In genomic region chr21:26887241-26887640, GRCh38 we compare ENCODE assay signal across 24 cellular contexts. TPM values are rescaled to one million over a fixed set of nuclear protein-coding genes. Genes with fewer than 3 reads are reported as not detected.
A peak's percentile ranks its signal among the peaks of the same experiment; 100 is the strongest.
DNase-seq lines count a peak whose midpoint lies in the region; ATAC-seq and TF ChIP-seq lines count a peak whose summit lies in the region.
"Had no signal": no experiment of that assay in that cellular context is flagged by ENCODE, and none has a peak within 500 bp of the region (broad histone marks: within the 10 kb centered on the region; RNA-seq: fewer than 3 reads in every experiment).

No MANE protein-coding gene starts in this region.

- H3F3A ChIP-seq in GM23338 (replicated peaks; ENCODE audit: low read depth) = no peaks in the 10 kb centered on the region

- no peaks in the 10 kb centered on the region for H3K9me3 ChIP-seq in fibroblast of lung (ENCODE audit: control insufficient read depth, insufficient read depth, low read depth, low read length)
- H3K9me3 ChIP-seq in parathyroid adenoma (ENCODE audit: control insufficient read depth, low read length) = no peaks in the 10 kb centered on the region
- H3K9me3 ChIP-seq: spleen had no signal

- no peak overlapping the region for H3K4me3 Mint-ChIP-seq in GM23338
- H3K4me3 Mint-ChIP-seq: activated CD8-positive, alpha-beta T cell treated with anti-CD3 and anti-CD28 coated beads, Interleukin-2, amount 10 ng/mL, durations not matched to agents 7 days and 5 days; naive B cell; T-helper 1 cell treated with Interleukin-12 subunit alpha and Interleukin-12 subunit beta and Interleukin-4 antibody, amounts not matched to agents 30 μg/mL and 1 μg/mL, for 36 hours had no signal

- no peak overlapping the region for H3K4me2 ChIP-seq in fibroblast of lung (ENCODE audit: extremely low read depth, insufficient read depth, low read length)
- peak overlapping the region; percentile 64 for H3K4me2 ChIP-seq in parathyroid adenoma (ENCODE audit: low read length)
- H3K4me2 ChIP-seq in GM23338 = no peak overlapping the region

- H3K9ac ChIP-seq in fibroblast of lung (ENCODE audit: insufficient read depth, low read length) (no peak overlapping the region), parathyroid adenoma (no peak overlapping the region)

- no peaks in the 10 kb centered on the region for H3K79me2 ChIP-seq in fibroblast of lung (ENCODE audit: control insufficient read depth, insufficient read depth, low read length)
- H3K79me2 ChIP-seq in parathyroid adenoma = no peaks in the 10 kb centered on the region
- no peaks in the 10 kb centered on the region for H3K79me2 ChIP-seq in GM23338 (replicated peaks; ENCODE audit: insufficient read depth)

- H3K9me2 ChIP-seq in GM23338 (ENCODE audit: insufficient read depth) = peaks cover 9% of the 10 kb centered on the region

- no peak overlapping the region for H3K27ac Mint-ChIP-seq in GM23338
- H3K27ac Mint-ChIP-seq: activated CD8-positive, alpha-beta T cell treated with anti-CD3 and anti-CD28 coated beads, Interleukin-2, amount 10 ng/mL, durations not matched to agents 7 days and 5 days; naive B cell; T-helper 1 cell treated with Interleukin-12 subunit alpha and Interleukin-12 subunit beta and Interleukin-4 antibody, amounts not matched to agents 30 μg/mL and 1 μg/mL, for 36 hours had no signal

- no peaks in the 10 kb centered on the region for H3K27me3 Mint-ChIP-seq in GM23338 (ENCODE audit: insufficient read depth, low read depth, poor library complexity)

- H3K4me1 Mint-ChIP-seq in GM23338 = peaks cover 4% of the 10 kb centered on the region; the same call in 1 of the 3 replicates
- H3K4me1 Mint-ChIP-seq: naive B cell had no signal

- H3K4me1 ChIP-seq in fibroblast of lung (ENCODE audit: control insufficient read depth, extremely low read depth, insufficient read depth, low read length) (no peaks in the 10 kb centered on the region), parathyroid adenoma (no peaks in the 10 kb centered on the region), GM23338 (ENCODE audit: insufficient read depth) (no peaks in the 10 kb centered on the region)
- H3K4me1 ChIP-seq: spleen had no signal

- no peaks in the 10 kb centered on the region for H4K20me1 ChIP-seq in fibroblast of lung (ENCODE audit: control insufficient read depth, extremely low read depth, insufficient read depth, low read length)
- H4K20me1 ChIP-seq in GM23338 (replicated peaks; ENCODE audit: insufficient read depth) = no peaks in the 10 kb centered on the region

- no peaks in the 10 kb centered on the region for H3K9me3 Mint-ChIP-seq in GM23338
- H3K9me3 Mint-ChIP-seq: naive B cell; T-helper 1 cell treated with Interleukin-12 subunit alpha and Interleukin-12 subunit beta and Interleukin-4 antibody, amounts not matched to agents 30 μg/mL and 1 μg/mL, for 36 hours had no signal

- H2AFZ ChIP-seq in fibroblast of lung (ENCODE audit: low read length) (no peak overlapping the region), parathyroid adenoma (no peak overlapping the region), GM23338 (no peak overlapping the region)

- DNase-seq in G401 (ENCODE audit: low spot score) = peak; percentile 77
- DNase-seq in fibroblast of lung (ENCODE audit: low read depth in 2 of 2) = peak; percentile 4 to 35
- DNase-seq in DMS153 (lab: John Stamatoyannopoulos, UW) = no peak
- no peak for DNase-seq in GM23338 (ENCODE audit: low spot score)
- no peak for DNase-seq in germinal center (ENCODE audit: low spot score)
- DNase-seq: activated CD4-positive, alpha-beta T cell treated with anti-CD3 and anti-CD28 coated beads for 1 hour; activated CD8-positive, alpha-beta T cell treated with anti-CD3 and anti-CD28 coated beads, Interleukin-2, amount 10 ng/mL, durations not matched to agents 7 days and 5 days; activated effector memory CD4-positive, alpha-beta T cell treated with anti-CD3 and anti-CD28 coated beads, Interleukin-2, amount 50 U/mL, for 16 hours; Calu3; naive B cell; NCI-H1436 treated with DMSO at 0.1 percent for 48 hours; NCI-H2171; NCI-H524; retina; spleen; stimulated activated CD4-positive, alpha-beta T cell treated with anti-CD3 and anti-CD28 coated beads, Interleukin-2, amount 100 ng/mL, for 48 hours; stimulated activated naive CD4-positive, alpha-beta T cell had no signal

- H3K4me3 ChIP-seq in fibroblast of lung (replicated peaks in 1 of 4; ENCODE audit: control extremely low read depth in 1 of 4, insufficient read depth in 1 of 4, low read depth in 3 of 4, low read length in 4 of 4) (no peak overlapping the region), parathyroid adenoma (ENCODE audit: low read depth, low read length) (peak overlapping the region; percentile 4), GM23338 (no peak overlapping the region)
- H3K4me3 ChIP-seq: K562, spleen had no signal

- TF ChIP-seq CTCF in VCaP (conservative IDR thresholded peaks at IDR 0.05) (no peak), fibroblast of lung (conservative IDR thresholded peaks at IDR 0.05 in 1 of 2, IDR thresholded peaks at IDR 0.05 in 1 of 2; ENCODE audit: low read depth in 1 of 2, low read length in 2 of 2) (no peak), parathyroid adenoma (IDR thresholded peaks at IDR 0.05) (no peak), GM23338 (conservative IDR thresholded peaks at IDR 0.05; ENCODE audit: low read depth in 2 of 2) (no peak)

- H3K27ac ChIP-seq in VCaP = peak overlapping the region; percentile 58
- H3K27ac ChIP-seq in fibroblast of lung (ENCODE audit: insufficient read depth, low read length) = no peak overlapping the region
- no peak overlapping the region for H3K27ac ChIP-seq in parathyroid adenoma
- H3K27ac ChIP-seq in GM23338 (ENCODE audit: low read depth) = no peak overlapping the region
- H3K27ac ChIP-seq: C4-2B, spleen had no signal

- in situ Hi-C loops in G401 (cut with HindIII; ENCODE audit: low sequenced_read_pairs) = no loop called here

- H3K27me3 ChIP-seq in fibroblast of lung (ENCODE audit: control insufficient read depth, insufficient read depth, low read length) (no peaks in the 10 kb centered on the region), parathyroid adenoma (ENCODE audit: control insufficient read depth, insufficient read depth, low read length) (no peaks in the 10 kb centered on the region), GM23338 (ENCODE audit: insufficient read depth) (no peaks in the 10 kb centered on the region)
- H3K27me3 ChIP-seq: spleen had no signal

- no peaks in the 10 kb centered on the region for H3K36me3 Mint-ChIP-seq in GM23338 (ENCODE audit: low read depth)
- H3K36me3 Mint-ChIP-seq: naive B cell had no signal

- no peak for ATAC-seq in GM23338
- ATAC-seq in GM21360 (IDR thresholded peaks at IDR 0.05; ENCODE audit: unreplicated experiment) = no peak
- ATAC-seq: activated CD8-positive, alpha-beta T cell treated with anti-CD3 and anti-CD28 coated beads, Interleukin-2, amount 10 ng/mL, durations not matched to agents 7 days and 5 days; K562 had no signal

- H3K36me3 ChIP-seq in fibroblast of lung (ENCODE audit: control insufficient read depth, insufficient read depth, low read length) (no peaks in the 10 kb centered on the region), parathyroid adenoma (ENCODE audit: control insufficient read depth, insufficient read depth, low read length) (no peaks in the 10 kb centered on the region), GM23338 (ENCODE audit: insufficient read depth) (no peaks in the 10 kb centered on the region)
- H3K36me3 ChIP-seq: spleen had no signal

TF ChIP-seq in GM23338, 12 proteins besides CTCF, POLR2A, EP300 and RAD21:
- TF ChIP-seq REST (IDR thresholded peaks at IDR 0.05; ENCODE audit: unreplicated experiment) = no peak

RNA-seq across cellular contexts. Expression of gene ADAMTS1, which starts 42.0 kb away (rescaled TPM):
- 75.1 and 86.8 TPM in 2 replicates for total RNA-seq in G401 (2014; rRNA removed; shearing (Covaris generic))
- 186 and 199 TPM in 2 replicates for total RNA-seq in fibroblast of lung
- polyA plus RNA-seq in fibroblast of lung (200 and 208 TPM in 2 replicates), GM23338 (2016; fragmentation: Nextera tagmentation; extraction: Ambion mirVana) (5.6 and 6.1 TPM in 2 replicates)
- polyA plus RNA-seq in fibroblast of lung (2012) = 119 and 123 TPM in 2 replicates
- polyA minus RNA-seq in fibroblast of lung (ENCODE audit: low replicate concordance) = 886 and 1,145 TPM in 2 replicates
- total RNA-seq in GM23338 (2014; rRNA removed; shearing (Covaris generic)) = 14.1 and 15.4 TPM in 2 replicates
- total RNA-seq: HT-29 had no signal

Comparison
In these comparisons a context has a peak if more than half of its experiments do, and no peak if none do; other contexts are left out.
1. DNase-seq: peak in G401 (single experiment) and fibroblast of lung (2 of 2); none in DMS153 (single experiment), GM23338 (single experiment) and germinal center (single experiment).